ENCODE assay signal across 1 cellular context in genomic region chr11:46674463-46675287, GRCh38.
TF ChIP-seq lines count a peak whose summit lies in the region.

No MANE protein-coding gene starts in this region.

TF ChIP-seq in HCT116, 20 proteins besides CTCF, POLR2A, EP300 and RAD21 (continued from another document):
- no peak for TF ChIP-seq REST (IDR thresholded peaks at IDR 0.05; ENCODE audit: low read depth)
- TF ChIP-seq JUND (IDR thresholded peaks at IDR 0.05), result no peak
- TF ChIP-seq EZH2 (IDR thresholded peaks at IDR 0.05), result no peak
- TF ChIP-seq SRF (IDR thresholded peaks at IDR 0.05; ENCODE audit: low read depth), result no peak
- TF ChIP-seq SIN3A (IDR thresholded peaks at IDR 0.05; ENCODE audit: low read depth), result no peak
- TF ChIP-seq CBX3 (IDR thresholded peaks at IDR 0.05; ENCODE audit: low read depth), result no peak
- TF ChIP-seq ELF1 (IDR thresholded peaks at IDR 0.05; ENCODE audit: borderline replicate concordance, low read depth), result no peak
- TF ChIP-seq ZFX (IDR thresholded peaks at IDR 0.05), result no peak
- TF ChIP-seq ATF3 (IDR thresholded peaks at IDR 0.05), result no peak
- no peak for TF ChIP-seq CEBPB (IDR thresholded peaks at IDR 0.05; ENCODE audit: low read depth)
- TF ChIP-seq YY1 (IDR thresholded peaks at IDR 0.05; ENCODE audit: extremely low read depth, insufficient replicate concordance, low read depth, low read length), result no peak
- TF ChIP-seq TCF7L2 (IDR thresholded peaks at IDR 0.05; ENCODE audit: borderline replicate concordance, extremely low read depth, insufficient read depth, insufficient read length), result no peak
- no peak for TF ChIP-seq ZNF274 (IDR thresholded peaks at IDR 0.05; ENCODE audit: low read depth, low read length)
